8 cellular contexts compared by ENCODE assay signal in genomic region chr17:27332485-27333409, GRCh38. TPM values are rescaled to one million over a fixed set of nuclear protein-coding genes. Genes with fewer than 3 reads are reported as not detected.
DNase-seq lines count a peak whose midpoint lies in the region; ATAC-seq and TF ChIP-seq lines count a peak whose summit lies in the region.

No MANE protein-coding gene starts in this region.

- H3K27ac Mint-ChIP-seq in T-cell: peak overlapping the region; percentile 82 to 84

- CTCF ChIA-PET in T-cell (lab: Charles Lee): interaction anchor here (0.6 to 2.6 kb wide), 13 partner anchors 9 to 270 kb away, joined by 3 to 62 read pairs (median 4); partner anchors contain the start of gene KSR1 (in 1 of the 2)

- H3K36me3 ChIP-seq in left ventricle myocardium inferior (no peaks in the 10 kb centered on the region), prostate gland (no peaks in the 10 kb centered on the region), urinary bladder (ENCODE audit: insufficient read depth) (no peaks in the 10 kb centered on the region)

- ATAC-seq in HG02759 (IDR thresholded peaks at IDR 0.05; ENCODE audit: unreplicated experiment) (peak; percentile 89), T-cell (replicated peaks in 1 of 4) (peak; percentile 87 to 92 (median 91))

- H3K4me3 ChIP-seq in left ventricle myocardium inferior (peak overlapping the region; percentile 68), prostate gland (peak overlapping the region; percentile 28 to 39), urinary bladder (ENCODE audit: low read depth, low read length) (peak overlapping the region; percentile 40)

- H3K9me3 ChIP-seq in left ventricle myocardium inferior (replicated peaks) (no peaks in the 10 kb centered on the region), prostate gland (no peaks in the 10 kb centered on the region)

- H3K27me3 ChIP-seq in left ventricle myocardium inferior (ENCODE audit: low read depth) (no peaks in the 10 kb centered on the region), prostate gland (replicated peaks; ENCODE audit: insufficient read depth) (no peaks in the 10 kb centered on the region)

- no peak for TF ChIP-seq POLR2A in prostate gland (IDR thresholded peaks at IDR 0.05)

- TF ChIP-seq CTCF in GM12874 (IDR thresholded peaks at IDR 0.05; ENCODE audit: insufficient read depth, low read depth, low read length) (peak; percentile 83), left ventricle myocardium inferior (IDR thresholded peaks at IDR 0.05; ENCODE audit: borderline replicate concordance) (peak; percentile 96), prostate gland (IDR thresholded peaks at IDR 0.05) (peak; percentile 69 to 97 (median 94))

- no peaks in the 10 kb centered on the region for H3K9me3 Mint-ChIP-seq in T-cell

- POLR2A ChIA-PET in T-cell (lab: Charles Lee): interaction anchor here in 1 of 2 donors (1.5 kb wide), 1 partner anchor 38 kb away, joined by 5 read pairs; no protein-coding TSS in a partner anchor

- peaks cover 0 to 4% of the 10 kb centered on the region in 2 donors for H3K27me3 Mint-ChIP-seq in T-cell

- H3K4me1 ChIP-seq in left ventricle myocardium inferior: peaks cover 24% of the 10 kb centered on the region
- peaks cover 3% of the 10 kb centered on the region for H3K4me1 ChIP-seq in prostate gland (replicated peaks)
- no peaks in the 10 kb centered on the region for H3K4me1 ChIP-seq in urinary bladder (ENCODE audit: insufficient read depth)

- peaks cover 19 to 24% (median 24%) of the 10 kb centered on the region in 3 donors for H3K4me1 Mint-ChIP-seq in T-cell

- intact Hi-C loops in left ventricle myocardium inferior (cut with micrococcal nuclease) (loop anchor here (5.0 kb wide), 1 partner anchor 85 kb away; no protein-coding TSS in a partner anchor), prostate gland (cut with DNase I) (loop anchor here (1.0 to 2.0 kb wide), 3 partner anchors 38 to 96 kb away; partner anchors contain the start of gene WSB1)

- DNase-seq in NCI-H1417 (lab: John Stamatoyannopoulos, UW) (peak; percentile 94 to 98 (median 95)), T-cell (peak; percentile 70 to 92 (median 81)), amniotic epithelial cell (ENCODE audit: low read depth) (peak; percentile 94), left ventricle myocardium inferior (peak; percentile 98), prostate gland (ENCODE audit: low spot score) (peak; percentile 95)

- H3K36me3 Mint-ChIP-seq in T-cell: no peaks in the 10 kb centered on the region

- H3K27ac ChIP-seq in left ventricle myocardium inferior (replicated peaks) (peak overlapping the region; percentile 97), prostate gland (peak overlapping the region; percentile 82 to 86), urinary bladder (ENCODE audit: low read depth) (peak overlapping the region; percentile 95)

- under 1% methylated on average over 48 of the region's 52 CpGs for WGBS in prostate gland
- WGBS in urinary bladder: 1% methylated on average over 52 of the region's 52 CpGs

- H3K4me3 Mint-ChIP-seq in T-cell: peak overlapping the region; percentile 75 to 84 (median 77)

RNA-seq across cellular contexts. Expression of gene WSB1, which starts 38.8 kb away (rescaled TPM):
- total RNA-seq in T-cell (100 to 1,000 TPM; 103 to 142 (median 115) TPM), left ventricle myocardium inferior (53.3 TPM), prostate gland (100 to 1,000 TPM in 1 of 2 donors, 10 to 100 TPM in 1; 45.7 to 116 TPM), urinary bladder (400 TPM)
- polyA plus RNA-seq in urinary bladder: 118 TPM

Comparison
In these comparisons a context has a peak if more than half of its experiments do, and no peak if none do; other contexts are left out.
1. Peak in every context shown above with its lines: DNase-seq, ATAC-seq, H3K4me3 ChIP-seq and H3K27ac ChIP-seq.